ENCODE assay signal across 8 cellular contexts in genomic region chr15:88257311-88257901, GRCh38. TPM values are rescaled to one million over a fixed set of nuclear protein-coding genes. Genes with fewer than 3 reads are reported as not detected.
A peak's percentile ranks its signal among the peaks of the same experiment; 100 is the strongest.
DNase-seq lines count a peak whose midpoint lies in the region; ATAC-seq and TF ChIP-seq lines count a peak whose summit lies in the region.

No MANE protein-coding gene starts in this region.

- H3K27ac ChIP-seq in esophagus muscularis mucosa (replicated peaks in 1 of 4): no peak overlapping the region

- TF ChIP-seq EP300 in esophagus muscularis mucosa (IDR thresholded peaks at IDR 0.05): no peak

- H3K27me3 ChIP-seq in esophagus muscularis mucosa: peaks cover 0 to 74% (median 36%) of the 10 kb centered on the region in 4 donors

- H3K4me3 ChIP-seq in esophagus muscularis mucosa: peak overlapping the region; percentile 45 to 52 (median 47)

- intact Hi-C loops in esophagus muscularis mucosa (cut with DNase I): no loop called here
- intact Hi-C loops in posterior cingulate gyrus (cut with DNase I): loop anchor here (5.0 to 10.0 kb wide), 3 partner anchors 195 to 583 kb away; partner anchors contain the start of genes MRPL46 and MRPS11

- TF ChIP-seq CTCF in esophagus muscularis mucosa (IDR thresholded peaks at IDR 0.05): no peak

- DNase-seq in C1 segment of cervical spinal cord (lab: John Stamatoyannopoulos, UW): peak in 8 of 14 donors; percentile 17 to 71 (median 60)
- peak; percentile 3 for DNase-seq in NCI-H748 treated with DMSO at 0.1 percent for 48 hours (lab: John Stamatoyannopoulos, UW)
- no peak for DNase-seq in esophagus muscularis mucosa (ENCODE audit: extremely low spot score)
- DNase-seq in posterior cingulate gyrus: peak in 9 of 10 donors; percentile 43 to 93 (median 72)
- no peak for DNase-seq in NCI-H187 treated with DMSO at 0.1 percent for 48 hours (lab: John Stamatoyannopoulos, UW)
- no peak for DNase-seq in NCI-H526 treated with DMSO at 0.1 percent for 48 hours (lab: John Stamatoyannopoulos, UW)
- no peak for DNase-seq in D341Med (ENCODE audit: low spot score)

- no peak for ATAC-seq in HG02678 (IDR thresholded peaks at IDR 0.05; ENCODE audit: unreplicated experiment)

- no peak for TF ChIP-seq POLR2A in esophagus muscularis mucosa (IDR thresholded peaks at IDR 0.05; ENCODE audit: low read depth)

- H3K9me3 ChIP-seq in esophagus muscularis mucosa: no peaks in the 10 kb centered on the region

- H3K4me1 ChIP-seq in esophagus muscularis mucosa: peaks cover 20 to 35% (median 33%) of the 10 kb centered on the region in 4 donors

- WGBS in esophagus muscularis mucosa: under 1% methylated on average over 20 of the region's 42 CpGs

- H3K36me3 ChIP-seq in esophagus muscularis mucosa: no peaks in the 10 kb centered on the region

RNA-seq across cellular contexts. Expression of gene NTRK3, which starts 0.9 kb away (rescaled TPM):
- total RNA-seq in esophagus muscularis mucosa: 1 to 10 TPM; 1.7 to 6.3 (median 3.0) TPM

Comparison
In these comparisons a context has a peak if more than half of its experiments do, and no peak if none do; other contexts are left out.
1. DNase-seq: peak in C1 segment of cervical spinal cord (8 of 14), NCI-H748 treated with DMSO at 0.1 percent for 48 hours (single experiment) and posterior cingulate gyrus (9 of 10); none in esophagus muscularis mucosa (single experiment), NCI-H187 treated with DMSO at 0.1 percent for 48 hours (single experiment), NCI-H526 treated with DMSO at 0.1 percent for 48 hours (single experiment) and D341Med (single experiment).